ENCODE assay signal across 1 cellular context in the genomic region with DNA sequence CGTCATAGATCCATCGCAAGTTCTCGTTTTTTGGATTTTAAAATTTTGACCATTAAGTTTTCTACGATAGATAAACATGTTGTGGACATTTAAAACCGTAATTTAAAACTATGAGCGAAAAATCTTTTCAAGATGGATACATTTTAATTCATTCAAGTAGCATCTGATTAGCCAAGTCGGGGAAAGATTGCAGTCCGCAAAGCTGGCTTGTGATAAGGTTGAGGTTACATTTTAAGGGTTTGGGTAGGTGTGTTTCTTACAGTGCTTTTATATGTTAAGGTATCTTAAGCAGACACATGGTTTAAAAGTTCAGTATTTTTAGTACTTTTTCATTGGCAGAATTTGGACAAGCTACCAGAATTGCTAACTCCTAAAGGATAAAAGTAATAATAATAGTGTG.
A peak's percentile ranks its signal among the peaks of the same experiment; 100 is the strongest.
TF ChIP-seq lines count a peak whose summit lies in the region.

No MANE protein-coding gene starts in this region.

TF ChIP-seq in K562, 482 proteins besides CTCF, POLR2A, EP300 and RAD21 (continues in another document):
- TF ChIP-seq HEY1 (CRISPR knock-in tag; IDR thresholded peaks at IDR 0.05; ENCODE audit: borderline replicate concordance) (no peak), WHSC1 (IDR thresholded peaks at IDR 0.05; ENCODE audit: low read length) (no peak), GATAD2B (IDR thresholded peaks at IDR 0.05; ENCODE audit: borderline replicate concordance) (peak; percentile 26; the same call in 1 of the 2 replicates), PHF8 (IDR thresholded peaks at IDR 0.05; ENCODE audit: borderline replicate concordance, low read length) (no peak), TAL1 (IDR thresholded peaks at IDR 0.05) (peak; percentile 63; the same call in 1 of the 2 replicates), CBFA2T3 (IDR thresholded peaks at IDR 0.05) (peak; percentile 77), PML (IDR thresholded peaks at IDR 0.05; ENCODE audit: low read length) (peak; percentile 35; the same call in 1 of the 2 replicates), HNRNPL (IDR thresholded peaks at IDR 0.05; ENCODE audit: low read depth, low read length) (no peak), NCOA4 (IDR thresholded peaks at IDR 0.05; ENCODE audit: partially characterized antibody) (no peak), SETDB1 (IDR thresholded peaks at IDR 0.05; ENCODE audit: low read length) (no peak), ZNF146 (CRISPR knock-in tag; IDR thresholded peaks at IDR 0.05; ENCODE audit: unreplicated experiment) (no peak), NCOR1 (IDR thresholded peaks at IDR 0.05) (peak; percentile 53; the same call in 1 of the 2 replicates), HDAC3 (IDR thresholded peaks at IDR 0.05; ENCODE audit: borderline replicate concordance, partially characterized antibody) (peak; percentile 38), SAFB2 (IDR thresholded peaks at IDR 0.05; ENCODE audit: borderline replicate concordance, low read depth, low read length, severe bottlenecking) (no peak), CXXC5 (CRISPR knock-in tag; IDR thresholded peaks at IDR 0.05) (peak; percentile 72), ZNF445 (CRISPR knock-in tag; IDR thresholded peaks at IDR 0.05; ENCODE audit: low read depth) (no peak), CBFA2T2 (conservative IDR thresholded peaks at IDR 0.05) (peak; percentile 36; the same call in 1 of the 2 replicates), ARID1B (IDR thresholded peaks at IDR 0.05) (peak; percentile 73), SMARCA4 (IDR thresholded peaks at IDR 0.05) (peak; percentile 69; the same call in 1 of the 2 replicates), RCOR1 (IDR thresholded peaks at IDR 0.05; ENCODE audit: borderline replicate concordance in 1 of 2, low read depth in 2 of 2, low read length in 2 of 2) (peak in 1 of 2 experiments; percentile 78; a peak in 2 of 4 replicates), TCF3 (CRISPR knock-in tag; IDR thresholded peaks at IDR 0.05) (peak; percentile 28; the same call in 1 of the 2 replicates), DPF2 (IDR thresholded peaks at IDR 0.05) (peak; percentile 76; the same call in 1 of the 2 replicates), ARID2 (IDR thresholded peaks at IDR 0.05) (0 out of 2 replicates have a peak, but pooled peaks have one; percentile 22), BRD9 (IDR thresholded peaks at IDR 0.05; ENCODE audit: low read depth, partially characterized antibody) (peak; percentile 48), HDAC1 (IDR thresholded peaks at IDR 0.05) (peak in 1 of 2 experiments; percentile 51; a peak in 2 of 4 replicates), SNIP1 (IDR thresholded peaks at IDR 0.05; ENCODE audit: low read depth) (no peak), ZNF197 (CRISPR knock-in tag; IDR thresholded peaks at IDR 0.05; ENCODE audit: low read depth) (no peak), TEAD4 (IDR thresholded peaks at IDR 0.05; ENCODE audit: low read length) (peak; percentile 83), TEAD4 (CRISPR knock-in tag; IDR thresholded peaks at IDR 0.05; ENCODE audit: borderline replicate concordance) (no peak), SMARCE1 (IDR thresholded peaks at IDR 0.05) (peak; percentile 60; the same call in 1 of the 2 replicates), MTA2 (IDR thresholded peaks at IDR 0.05; ENCODE audit: low read depth) (no peak), GTF2F1 (IDR thresholded peaks at IDR 0.05; ENCODE audit: low read depth, low read length) (no peak), KLF16 (IDR thresholded peaks at IDR 0.05) (0 out of 2 replicates have a peak, but pooled peaks have one; percentile 11), POLR2H (tag; IDR thresholded peaks at IDR 0.05; ENCODE audit: low read depth) (peak; percentile 45; the same call in 1 of the 2 replicates), TEAD1 (CRISPR knock-in tag; IDR thresholded peaks at IDR 0.05) (0 out of 4 replicates have a peak, but pooled peaks of 1 of the 2 experiments have one; percentile 8), TBL1XR1 (IDR thresholded peaks at IDR 0.05; ENCODE audit: low read length in 2 of 2) (peak in 1 of 2 experiments; percentile 52; a peak in 1 of 4 replicates), ZFX (CRISPR knock-in tag; IDR thresholded peaks at IDR 0.05) (no peak), ADNP (tag; IDR thresholded peaks at IDR 0.05) (0 out of 2 replicates have a peak, but pooled peaks have one; percentile 29)
- TF ChIP-seq, protein P1, sequence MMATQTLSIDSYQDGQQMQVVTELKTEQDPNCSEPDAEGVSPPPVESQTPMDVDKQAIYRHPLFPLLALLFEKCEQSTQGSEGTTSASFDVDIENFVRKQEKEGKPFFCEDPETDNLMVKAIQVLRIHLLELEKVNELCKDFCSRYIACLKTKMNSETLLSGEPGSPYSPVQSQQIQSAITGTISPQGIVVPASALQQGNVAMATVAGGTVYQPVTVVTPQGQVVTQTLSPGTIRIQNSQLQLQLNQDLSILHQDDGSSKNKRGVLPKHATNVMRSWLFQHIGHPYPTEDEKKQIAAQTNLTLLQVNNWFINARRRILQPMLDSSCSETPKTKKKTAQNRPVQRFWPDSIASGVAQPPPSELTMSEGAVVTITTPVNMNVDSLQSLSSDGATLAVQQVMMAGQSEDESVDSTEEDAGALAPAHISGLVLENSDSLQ (IDR thresholded peaks at IDR 0.05) = no peak
- TF ChIP-seq, protein P2, sequence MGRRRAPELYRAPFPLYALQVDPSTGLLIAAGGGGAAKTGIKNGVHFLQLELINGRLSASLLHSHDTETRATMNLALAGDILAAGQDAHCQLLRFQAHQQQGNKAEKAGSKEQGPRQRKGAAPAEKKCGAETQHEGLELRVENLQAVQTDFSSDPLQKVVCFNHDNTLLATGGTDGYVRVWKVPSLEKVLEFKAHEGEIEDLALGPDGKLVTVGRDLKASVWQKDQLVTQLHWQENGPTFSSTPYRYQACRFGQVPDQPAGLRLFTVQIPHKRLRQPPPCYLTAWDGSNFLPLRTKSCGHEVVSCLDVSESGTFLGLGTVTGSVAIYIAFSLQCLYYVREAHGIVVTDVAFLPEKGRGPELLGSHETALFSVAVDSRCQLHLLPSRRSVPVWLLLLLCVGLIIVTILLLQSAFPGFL (CRISPR knock-in tag; IDR thresholded peaks at IDR 0.05) = no peak
- TF ChIP-seq, protein P3, sequence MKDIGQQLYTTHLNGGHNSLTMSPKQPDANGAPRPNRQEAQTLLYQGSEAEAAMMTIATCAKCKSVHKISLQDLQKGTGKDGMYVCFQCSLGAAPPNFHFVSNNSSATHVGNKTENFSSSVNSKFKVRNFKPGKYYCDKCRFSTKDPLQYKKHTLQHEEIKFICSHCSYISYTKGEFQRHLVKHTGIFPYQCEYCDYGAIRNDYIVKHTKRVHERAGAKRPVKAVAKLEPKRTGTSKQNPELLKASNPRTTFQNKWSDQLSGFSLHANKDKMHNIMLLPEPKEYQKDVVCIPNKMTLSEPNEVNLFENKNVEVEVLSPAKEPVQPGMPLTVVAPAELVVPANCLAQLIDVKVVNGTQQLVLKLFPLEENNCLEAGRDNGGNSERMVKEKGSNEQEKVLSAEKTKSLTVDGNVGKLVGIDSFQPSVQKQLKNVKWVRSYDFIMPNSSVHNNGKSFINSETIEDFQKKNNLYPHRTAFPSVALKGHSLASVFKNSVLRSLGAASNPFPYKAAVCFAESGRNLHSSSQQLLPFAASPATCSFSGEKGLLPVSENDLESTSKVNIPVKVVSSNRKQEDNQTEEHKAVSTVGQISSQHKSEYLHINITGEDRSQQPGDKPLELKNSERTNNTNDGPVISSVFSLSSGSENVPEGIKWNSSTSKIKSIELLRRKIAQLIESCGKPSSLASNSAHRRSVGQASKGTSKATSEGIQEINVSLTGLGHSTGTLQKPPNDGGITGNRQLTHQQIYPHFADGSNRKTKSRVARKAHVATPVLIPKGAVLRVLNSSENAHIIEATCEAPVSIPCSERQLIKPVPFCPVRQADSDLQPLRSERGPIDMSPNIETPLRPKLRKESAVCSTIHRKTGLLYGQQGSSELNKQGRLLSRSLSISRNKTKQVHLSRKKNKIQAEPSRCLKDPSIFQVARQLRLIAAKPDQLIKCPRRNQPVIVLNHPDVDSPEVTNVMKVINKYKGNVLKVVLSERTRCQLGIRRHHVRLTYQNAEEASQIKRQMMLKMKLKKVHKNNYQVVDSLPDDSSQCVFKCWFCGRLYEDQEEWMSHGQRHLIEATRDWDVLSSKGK (CRISPR knock-in tag; IDR thresholded peaks at IDR 0.05) = no peak
- TF ChIP-seq, protein P4, sequence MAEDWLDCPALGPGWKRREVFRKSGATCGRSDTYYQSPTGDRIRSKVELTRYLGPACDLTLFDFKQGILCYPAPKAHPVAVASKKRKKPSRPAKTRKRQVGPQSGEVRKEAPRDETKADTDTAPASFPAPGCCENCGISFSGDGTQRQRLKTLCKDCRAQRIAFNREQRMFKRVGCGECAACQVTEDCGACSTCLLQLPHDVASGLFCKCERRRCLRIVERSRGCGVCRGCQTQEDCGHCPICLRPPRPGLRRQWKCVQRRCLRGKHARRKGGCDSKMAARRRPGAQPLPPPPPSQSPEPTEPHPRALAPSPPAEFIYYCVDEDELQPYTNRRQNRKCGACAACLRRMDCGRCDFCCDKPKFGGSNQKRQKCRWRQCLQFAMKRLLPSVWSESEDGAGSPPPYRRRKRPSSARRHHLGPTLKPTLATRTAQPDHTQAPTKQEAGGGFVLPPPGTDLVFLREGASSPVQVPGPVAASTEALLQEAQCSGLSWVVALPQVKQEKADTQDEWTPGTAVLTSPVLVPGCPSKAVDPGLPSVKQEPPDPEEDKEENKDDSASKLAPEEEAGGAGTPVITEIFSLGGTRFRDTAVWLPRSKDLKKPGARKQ (CRISPR knock-in tag; IDR thresholded peaks at IDR 0.05) = no peak
- TF ChIP-seq, protein P5, sequence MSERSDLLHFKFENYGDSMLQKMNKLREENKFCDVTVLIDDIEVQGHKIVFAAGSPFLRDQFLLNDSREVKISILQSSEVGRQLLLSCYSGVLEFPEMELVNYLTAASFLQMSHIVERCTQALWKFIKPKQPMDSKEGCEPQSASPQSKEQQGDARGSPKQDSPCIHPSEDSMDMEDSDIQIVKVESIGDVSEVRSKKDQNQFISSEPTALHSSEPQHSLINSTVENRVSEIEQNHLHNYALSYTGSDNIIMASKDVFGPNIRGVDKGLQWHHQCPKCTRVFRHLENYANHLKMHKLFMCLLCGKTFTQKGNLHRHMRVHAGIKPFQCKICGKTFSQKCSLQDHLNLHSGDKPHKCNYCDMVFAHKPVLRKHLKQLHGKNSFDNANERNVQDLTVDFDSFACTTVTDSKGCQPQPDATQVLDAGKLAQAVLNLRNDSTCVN (CRISPR knock-in tag; IDR thresholded peaks at IDR 0.05) = no peak
- TF ChIP-seq, protein P6, sequence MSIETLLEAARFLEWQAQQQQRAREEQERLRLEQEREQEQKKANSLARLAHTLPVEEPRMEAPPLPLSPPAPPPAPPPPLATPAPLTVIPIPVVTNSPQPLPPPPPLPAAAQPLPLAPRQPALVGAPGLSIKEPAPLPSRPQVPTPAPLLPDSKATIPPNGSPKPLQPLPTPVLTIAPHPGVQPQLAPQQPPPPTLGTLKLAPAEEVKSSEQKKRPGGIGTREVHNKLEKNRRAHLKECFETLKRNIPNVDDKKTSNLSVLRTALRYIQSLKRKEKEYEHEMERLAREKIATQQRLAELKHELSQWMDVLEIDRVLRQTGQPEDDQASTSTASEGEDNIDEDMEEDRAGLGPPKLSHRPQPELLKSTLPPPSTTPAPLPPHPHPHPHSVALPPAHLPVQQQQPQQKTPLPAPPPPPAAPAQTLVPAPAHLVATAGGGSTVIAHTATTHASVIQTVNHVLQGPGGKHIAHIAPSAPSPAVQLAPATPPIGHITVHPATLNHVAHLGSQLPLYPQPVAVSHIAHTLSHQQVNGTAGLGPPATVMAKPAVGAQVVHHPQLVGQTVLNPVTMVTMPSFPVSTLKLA (conservative IDR thresholded peaks at IDR 0.05) = 0 out of 4 replicates have a peak, but pooled peaks of 1 of the 2 experiments have one; percentile 14
- TF ChIP-seq, protein P7, sequence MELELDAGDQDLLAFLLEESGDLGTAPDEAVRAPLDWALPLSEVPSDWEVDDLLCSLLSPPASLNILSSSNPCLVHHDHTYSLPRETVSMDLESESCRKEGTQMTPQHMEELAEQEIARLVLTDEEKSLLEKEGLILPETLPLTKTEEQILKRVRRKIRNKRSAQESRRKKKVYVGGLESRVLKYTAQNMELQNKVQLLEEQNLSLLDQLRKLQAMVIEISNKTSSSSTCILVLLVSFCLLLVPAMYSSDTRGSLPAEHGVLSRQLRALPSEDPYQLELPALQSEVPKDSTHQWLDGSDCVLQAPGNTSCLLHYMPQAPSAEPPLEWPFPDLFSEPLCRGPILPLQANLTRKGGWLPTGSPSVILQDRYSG (tag; conservative IDR thresholded peaks at IDR 0.05; ENCODE audit: low read depth) = no peak
- TF ChIP-seq, protein P8, sequence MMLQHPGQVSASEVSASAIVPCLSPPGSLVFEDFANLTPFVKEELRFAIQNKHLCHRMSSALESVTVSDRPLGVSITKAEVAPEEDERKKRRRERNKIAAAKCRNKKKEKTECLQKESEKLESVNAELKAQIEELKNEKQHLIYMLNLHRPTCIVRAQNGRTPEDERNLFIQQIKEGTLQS (IDR thresholded peaks at IDR 0.05) = no peak
- TF ChIP-seq, protein P8 (CRISPR knock-in tag; conservative IDR thresholded peaks at IDR 0.05) = no peak
- TF ChIP-seq, protein P9, sequence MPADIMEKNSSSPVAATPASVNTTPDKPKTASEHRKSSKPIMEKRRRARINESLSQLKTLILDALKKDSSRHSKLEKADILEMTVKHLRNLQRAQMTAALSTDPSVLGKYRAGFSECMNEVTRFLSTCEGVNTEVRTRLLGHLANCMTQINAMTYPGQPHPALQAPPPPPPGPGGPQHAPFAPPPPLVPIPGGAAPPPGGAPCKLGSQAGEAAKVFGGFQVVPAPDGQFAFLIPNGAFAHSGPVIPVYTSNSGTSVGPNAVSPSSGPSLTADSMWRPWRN (IDR thresholded peaks at IDR 0.05; ENCODE audit: low read depth) = no peak
- TF ChIP-seq, protein P10, sequence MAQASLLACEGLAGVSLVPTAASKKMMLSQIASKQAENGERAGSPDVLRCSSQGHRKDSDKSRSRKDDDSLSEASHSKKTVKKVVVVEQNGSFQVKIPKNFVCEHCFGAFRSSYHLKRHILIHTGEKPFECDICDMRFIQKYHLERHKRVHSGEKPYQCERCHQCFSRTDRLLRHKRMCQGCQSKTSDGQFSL (CRISPR knock-in tag; IDR thresholded peaks at IDR 0.05) = no peak
- TF ChIP-seq, protein P10 (tag; IDR thresholded peaks at IDR 0.05) = no peak
- TF ChIP-seq, protein P11, sequence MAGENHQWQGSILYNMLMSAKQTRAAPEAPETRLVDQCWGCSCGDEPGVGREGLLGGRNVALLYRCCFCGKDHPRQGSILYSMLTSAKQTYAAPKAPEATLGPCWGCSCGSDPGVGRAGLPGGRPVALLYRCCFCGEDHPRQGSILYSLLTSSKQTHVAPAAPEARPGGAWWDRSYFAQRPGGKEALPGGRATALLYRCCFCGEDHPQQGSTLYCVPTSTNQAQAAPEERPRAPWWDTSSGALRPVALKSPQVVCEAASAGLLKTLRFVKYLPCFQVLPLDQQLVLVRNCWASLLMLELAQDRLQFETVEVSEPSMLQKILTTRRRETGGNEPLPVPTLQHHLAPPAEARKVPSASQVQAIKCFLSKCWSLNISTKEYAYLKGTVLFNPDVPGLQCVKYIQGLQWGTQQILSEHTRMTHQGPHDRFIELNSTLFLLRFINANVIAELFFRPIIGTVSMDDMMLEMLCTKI (IDR thresholded peaks at IDR 0.05; ENCODE audit: partially characterized antibody) = no peak
